ENCODE assay signal across 8 cellular contexts in the genomic region with DNA sequence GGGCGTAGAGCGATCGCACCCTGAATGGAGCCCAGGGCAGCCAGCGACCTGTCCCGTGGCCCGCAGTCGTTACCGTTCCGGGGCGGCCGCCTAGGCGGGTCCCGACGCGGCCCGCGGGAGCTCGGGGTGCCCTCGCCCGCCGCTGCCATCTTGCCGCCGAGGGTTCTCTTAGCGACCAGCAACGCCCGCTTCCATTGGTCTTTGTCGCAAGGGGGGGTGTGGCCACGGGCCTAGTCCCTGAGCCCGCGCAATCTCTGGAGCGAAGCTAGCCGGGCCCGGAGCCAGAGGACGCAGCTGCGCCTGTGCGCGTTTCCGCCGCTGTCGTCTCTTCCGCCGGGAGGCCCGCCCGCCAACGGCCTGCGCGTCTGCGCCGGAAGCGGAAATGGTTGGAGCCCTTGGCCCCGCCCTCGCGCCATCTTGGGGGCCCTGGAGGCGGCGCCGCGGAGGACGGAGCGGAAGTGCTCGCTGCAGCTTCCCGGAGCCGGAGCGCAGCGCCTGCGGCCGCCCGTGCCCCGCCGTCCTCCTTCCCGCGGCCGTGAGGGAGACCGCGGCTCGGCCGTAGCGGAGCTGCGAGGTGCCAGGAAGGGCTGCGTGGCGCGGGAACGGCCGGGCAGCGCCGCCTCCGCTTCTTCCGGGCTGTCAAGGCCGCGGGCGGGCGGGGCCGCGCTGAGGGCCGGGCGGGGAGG. TPM values are rescaled to one million over a fixed set of nuclear protein-coding genes. Genes with fewer than 3 reads are reported as not detected.
A peak's percentile ranks its signal among the peaks of the same experiment; 100 is the strongest.
DNase-seq lines count a peak whose midpoint lies in the region; ATAC-seq, FAIRE-seq and TF ChIP-seq lines count a peak whose summit lies in the region.

A gene (minus strand): TSS at position 170 of the 686 bp plus-strand sequence. CDS start 21 bp downstream, at position 149.
A gene with protein sequence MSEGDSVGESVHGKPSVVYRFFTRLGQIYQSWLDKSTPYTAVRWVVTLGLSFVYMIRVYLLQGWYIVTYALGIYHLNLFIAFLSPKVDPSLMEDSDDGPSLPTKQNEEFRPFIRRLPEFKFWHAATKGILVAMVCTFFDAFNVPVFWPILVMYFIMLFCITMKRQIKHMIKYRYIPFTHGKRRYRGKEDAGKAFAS (plus strand): TSS at position 457 of the 686 bp plus-strand sequence. CDS start 3,950 bp downstream, outside the sequence.

- H3K4me3 ChIP-seq in HepG2 (replicated peaks in 1 of 3; ENCODE audit: insufficient read depth in 1 of 3, low read depth in 2 of 3, low read length in 3 of 3), result peak within 1 kb of the TSS; percentile 91 to 96 (median 94)

- WGBS in HepG2 (ENCODE audit: low lambda C conversion rate), result no CpG with 5 or more reads among the region's 95 CpGs

- peak; percentile 95 for ATAC-seq in CD4-positive, alpha-beta T cell (ENCODE audit: poor library complexity)
- peak; percentile 83 for ATAC-seq in GM19452 (IDR thresholded peaks at IDR 0.05; ENCODE audit: unreplicated experiment)
- peak; percentile 66 for ATAC-seq in HG03575 (IDR thresholded peaks at IDR 0.05; ENCODE audit: extremely low read depth, insufficient number of reproducible peaks, low FRiP score, unreplicated experiment)
- peak; percentile 96 for ATAC-seq in HepG2

- POLR2A ChIA-PET in CD4-positive, alpha-beta T cell (lab: Charles Lee), result interaction anchor here (0.6 to 2.8 kb wide), 31 partner anchors 9 to 258 kb away, joined by 3 to 36 read pairs (median 4); a partner anchor contains a TSS
- POLR2A ChIA-PET in activated CD4-positive, alpha-beta memory T cell treated with anti-CD3 and anti-CD28 coated beads for 36 hours (lab: Charles Lee), result interaction anchor here (1.0 to 1.7 kb wide), 11 partner anchors 9 to 202 kb away, joined by 3 to 10 read pairs (median 5); a partner anchor contains a TSS
- POLR2A ChIA-PET in HepG2 (lab: Yijun Ruan, JAX), result interaction anchor here (0.8 to 1.9 kb wide), 21 partner anchors 10 to 201 kb away, joined by 3 to 20 read pairs (median 5); a partner anchor contains a TSS

- H3K9ac ChIP-seq in HepG2 (ENCODE audit: insufficient read depth, low read depth, low read length), result peak within 1 kb of the TSS; percentile 85

- no peaks in the 10 kb centered on the region for H3K27me3 Mint-ChIP-seq in CD4-positive, alpha-beta T cell
- no peaks in the 10 kb centered on the region for H3K27me3 Mint-ChIP-seq in activated CD4-positive, alpha-beta memory T cell treated with anti-CD3 and anti-CD28 coated beads for 36 hours

- peak within 1 kb of the TSS; percentile 63 for H3K27ac ChIP-seq in CD4-positive, alpha-beta T cell (ENCODE audit: low read depth, low read length)
- H3K27ac ChIP-seq in HepG2 (ENCODE audit: extremely low read length, insufficient read depth, low read length), result peak within 1 kb of the TSS; percentile 54

- CTCF ChIA-PET in CD4-positive, alpha-beta T cell (lab: Charles Lee), result interaction anchor here (1.0 to 1.4 kb wide), 6 partner anchors 10 to 196 kb away, joined by 3 to 13 read pairs (median 4); a partner anchor contains a TSS
- CTCF ChIA-PET in activated CD4-positive, alpha-beta memory T cell treated with anti-CD3 and anti-CD28 coated beads for 36 hours (lab: Charles Lee), result interaction anchor here (0.6 to 17.5 kb wide), 12 partner anchors 10 to 479 kb away, joined by 3 to 409 read pairs (median 6); a partner anchor contains a TSS
- CTCF ChIA-PET in HepG2 (lab: Yijun Ruan, JAX; ENCODE audit: low intra/inter-chr PET ratio, low total read pairs), result interaction anchor here (1.1 kb wide), 1 partner anchor 196 kb away, joined by 3 read pairs; no protein-coding TSS in a partner anchor

- H3K36me3 ChIP-seq in HepG2 (replicated peaks in 1 of 2; ENCODE audit: control insufficient read depth in 1 of 2, insufficient read depth in 2 of 2, low read length in 2 of 2), result peaks cover 7 to 23% of the 10 kb centered on the region in 2 experiments; a peak in 4 of 5 replicates

- BruUV-seq in HepG2 (replicated peaks; lab: Mats Ljungman, UMichigan), result no TSS peak

- peak within 1 kb of the TSS; percentile 92 for H3K4me2 ChIP-seq in HepG2 (ENCODE audit: low read depth, low read length)

- H3K4me3 Mint-ChIP-seq in CD4-positive, alpha-beta T cell, result peak within 1 kb of the TSS; percentile 95
- peak within 1 kb of the TSS; percentile 93 for H3K4me3 Mint-ChIP-seq in activated CD4-positive, alpha-beta memory T cell treated with anti-CD3 and anti-CD28 coated beads for 36 hours

- no peak within 1 kb of the TSS for H2AFZ ChIP-seq in HepG2 (ENCODE audit: low read length)

- H3K9me3 ChIP-seq in CD4-positive, alpha-beta T cell (ENCODE audit: control insufficient read depth, low read length), result no peaks in the 10 kb centered on the region
- no peaks in the 10 kb centered on the region for H3K9me3 ChIP-seq in HepG2 (ENCODE audit: low read length)

- no peak for TF ChIP-seq CTCF in CD4-positive, alpha-beta T cell (IDR thresholded peaks at IDR 0.05)
- no peak; the same call in 1 of the 2 replicates for TF ChIP-seq CTCF in HepG2 (CRISPR knock-in tag; IDR thresholded peaks at IDR 0.05)

- H3K27ac Mint-ChIP-seq in CD4-positive, alpha-beta T cell, result peak within 1 kb of the TSS; percentile 88
- H3K27ac Mint-ChIP-seq in activated CD4-positive, alpha-beta memory T cell treated with anti-CD3 and anti-CD28 coated beads for 36 hours, result peak within 1 kb of the TSS; percentile 84

- peak; percentile 87 for FAIRE-seq in HepG2 (lab: Jason Lieb, UNC)

- peak in 1 of 2 experiments; percentile 65; a peak in 2 of 4 replicates for TF ChIP-seq POLR2A in HepG2 (IDR thresholded peaks at IDR 0.05; ENCODE audit: insufficient read depth in 1 of 2, low read depth in 2 of 2, low read length in 2 of 2)

- H4K20me1 ChIP-seq in HepG2 (ENCODE audit: insufficient read depth, low read length), result peaks cover 8% of the 10 kb centered on the region; the same call in 1 of the 2 replicates

- H3K4me1 Mint-ChIP-seq in CD4-positive, alpha-beta T cell (ENCODE audit: low read depth), result peaks cover 31% of the 10 kb centered on the region
- peaks cover 39% of the 10 kb centered on the region for H3K4me1 Mint-ChIP-seq in activated CD4-positive, alpha-beta memory T cell treated with anti-CD3 and anti-CD28 coated beads for 36 hours (ENCODE audit: low read depth)

- peak; percentile 26; the same call in 1 of the 2 replicates for TF ChIP-seq RAD21 in HepG2 (CRISPR knock-in tag; IDR thresholded peaks at IDR 0.05)

- intact Hi-C loops in CD4-positive, alpha-beta T cell (cut with DNase I, micrococcal nuclease), result loop anchor here in 1 of 2 experiments (1.0 to 10.0 kb wide), 6 partner anchors 21 to 757 kb away; a partner anchor contains a TSS
- intact Hi-C loops in activated CD4-positive, alpha-beta memory T cell treated with anti-CD3 and anti-CD28 coated beads for 36 hours (cut with micrococcal nuclease), result loop anchor here (1.0 to 5.0 kb wide), 4 partner anchors 21 to 156 kb away; a partner anchor contains a TSS
- intact Hi-C loops in HepG2 (cut with micrococcal nuclease; ENCODE audit: unreplicated experiment), result no loop called here

- peaks cover 43% of the 10 kb centered on the region for H3K36me3 Mint-ChIP-seq in CD4-positive, alpha-beta T cell (ENCODE audit: low read depth)
- H3K36me3 Mint-ChIP-seq in activated CD4-positive, alpha-beta memory T cell treated with anti-CD3 and anti-CD28 coated beads for 36 hours, result peaks cover 20% of the 10 kb centered on the region

- in situ Hi-C loops in HepG2 (cut with HindIII; ENCODE audit: extremely low pct_ligation_motif_present, low pct_unique_long_range_greater_than_20kb), result no loop called here

- H3K9me3 Mint-ChIP-seq in CD4-positive, alpha-beta T cell, result no peaks in the 10 kb centered on the region
- H3K9me3 Mint-ChIP-seq in activated CD4-positive, alpha-beta memory T cell treated with anti-CD3 and anti-CD28 coated beads for 36 hours, result no peaks in the 10 kb centered on the region

- peaks cover 34% of the 10 kb centered on the region for H3K4me1 ChIP-seq in HepG2 (ENCODE audit: insufficient read depth, low read length)

- TF ChIP-seq EP300 in HepG2 (IDR thresholded peaks at IDR 0.05; ENCODE audit: low read depth in 2 of 2, low read length in 2 of 2), result peak in 1 of 2 experiments; percentile 19; a peak in 1 of 4 replicates
- no peak for TF ChIP-seq EP300 in HepG2 (CRISPR knock-in tag; IDR thresholded peaks at IDR 0.05; ENCODE audit: borderline replicate concordance)

- no peaks in the 10 kb centered on the region for H3K27me3 ChIP-seq in CD4-positive, alpha-beta T cell (ENCODE audit: control insufficient read depth, insufficient read depth, low read length)
- H3K27me3 ChIP-seq in HepG2 (ENCODE audit: control insufficient read depth in 1 of 2, insufficient read depth in 2 of 2, low read length in 2 of 2), result no peaks in the 10 kb centered on the region; a peak in 1 of 5 replicates

- peak; percentile 97 to 99 (median 98) for DNase-seq in CD4-positive, alpha-beta T cell
- DNase-seq in NCI-H82 (lab: John Stamatoyannopoulos, UW), result peak; percentile 100
- DNase-seq in activated CD4-positive, alpha-beta memory T cell treated with anti-CD3 and anti-CD28 coated beads for 36 hours, result peak; percentile 99
- DNase-seq in dermis microvascular lymphatic vessel endothelial cell (ENCODE audit: low read depth in 2 of 2), result peak; percentile 96 to 99
- peak; percentile 95 for DNase-seq in HepG2 (ENCODE audit: low spot score)
- DNase-seq in stimulated activated CD4-positive, alpha-beta T cell treated with anti-CD3 and anti-CD28 coated beads, Interleukin-2, amount 100 ng/mL, for 48 hours, result peak; percentile 97 to 98

- H3K79me2 ChIP-seq in HepG2 (ENCODE audit: insufficient read depth, low read length), result peaks cover 36% of the 10 kb centered on the region

RNA-seq across cellular contexts. Expression of the first gene that starts in this region (rescaled TPM):
- 1 to 10 TPM; 5.3 to 6.5 TPM for total RNA-seq in CD4-positive, alpha-beta T cell
- total RNA-seq in activated CD4-positive, alpha-beta memory T cell treated with anti-CD3 and anti-CD28 coated beads for 36 hours, result 1 to 10 TPM; 5.4 to 6.3 TPM
- total RNA-seq in dermis microvascular lymphatic vessel endothelial cell, result 3.1 and 3.5 TPM in 2 replicates
- 3.9 and 6.5 TPM in 2 replicates for total RNA-seq in HepG2 (2016; rRNA removed; fragmentation: Illumina TruSeq; extraction: Trizol)
- total RNA-seq in HepG2 (2016; cell fraction: cytosol; rRNA removed; fragmentation: Illumina TruSeq; extraction: Trizol; ENCODE audit: low read depth), result 1.5 and 2.2 TPM in 2 replicates
- total RNA-seq in HepG2 (2016; cell fraction: insoluble cytoplasmic fraction; rRNA removed; fragmentation: Illumina TruSeq; extraction: Trizol), result 3.5 and 5.4 TPM in 2 replicates
- total RNA-seq in HepG2 (2016; cell fraction: membrane; rRNA removed; fragmentation: Illumina TruSeq; extraction: Trizol), result 1.7 and 1.8 TPM in 2 replicates
- total RNA-seq in HepG2 (2016; cell fraction: nucleus; rRNA removed; fragmentation: Illumina TruSeq; extraction: Trizol), result 6.4 and 6.8 TPM in 2 replicates
- polyA plus RNA-seq in HepG2 (2011; rRNA removed), result 2.6 and 3.1 TPM in 2 replicates
- polyA plus RNA-seq in HepG2 (2011; cell fraction: cytosol; rRNA removed), result 2.5 and 3.1 TPM in 2 replicates
- polyA plus RNA-seq in HepG2 (2011; cell fraction: nucleus; rRNA removed), result 7.8 and 8.8 TPM in 2 replicates
- 1.3 and 1.7 TPM in 2 replicates for polyA plus RNA-seq in HepG2 (2012)
- 0.84 and 1.9 TPM in 2 replicates for polyA plus RNA-seq in HepG2 (2016; cell fraction: cytosol; fragmentation: Illumina TruSeq; extraction: Trizol; ENCODE audit: low read depth)
- 2.3 and 3.3 TPM in 2 replicates for polyA plus RNA-seq in HepG2 (2016; cell fraction: insoluble cytoplasmic fraction; fragmentation: Illumina TruSeq; extraction: Trizol; ENCODE audit: low read depth)
- polyA plus RNA-seq in HepG2 (2016; cell fraction: membrane; fragmentation: Illumina TruSeq; extraction: Trizol; ENCODE audit: low read depth), result 0.73 and 1.3 TPM in 2 replicates
- polyA plus RNA-seq in HepG2 (2016; cell fraction: nucleus; fragmentation: Illumina TruSeq; extraction: Trizol; ENCODE audit: insufficient read depth, low read depth), result 8.2 and 9.2 TPM in 2 replicates
- 6.7 and 28.4 TPM in 2 replicates for polyA minus RNA-seq in HepG2 (2011; rRNA and poly(A)+ RNA removed; ENCODE audit: low replicate concordance)
- 1.3 and 3.0 TPM in 2 replicates for polyA minus RNA-seq in HepG2 (2011; cell fraction: cytosol; rRNA and poly(A)+ RNA removed)
- 7.5 and 8.9 TPM in 2 replicates for polyA minus RNA-seq in HepG2 (2011; cell fraction: nucleus; rRNA and poly(A)+ RNA removed)

RNA-seq across cellular contexts. Expression of the second gene that starts in this region (rescaled TPM):
- total RNA-seq in CD4-positive, alpha-beta T cell, result 10 to 100 TPM; 57.9 to 60.7 TPM
- total RNA-seq in activated CD4-positive, alpha-beta memory T cell treated with anti-CD3 and anti-CD28 coated beads for 36 hours, result 100 to 1,000 TPM; 148 to 154 TPM
- total RNA-seq in dermis microvascular lymphatic vessel endothelial cell, result 44.5 and 47.2 TPM in 2 replicates
- 83.9 and 128 TPM in 2 replicates for total RNA-seq in HepG2 (2016; rRNA removed; fragmentation: Illumina TruSeq; extraction: Trizol)
- 51.3 and 72.8 TPM in 2 replicates for total RNA-seq in HepG2 (2016; cell fraction: cytosol; rRNA removed; fragmentation: Illumina TruSeq; extraction: Trizol; ENCODE audit: low read depth)
- total RNA-seq in HepG2 (2016; cell fraction: insoluble cytoplasmic fraction; rRNA removed; fragmentation: Illumina TruSeq; extraction: Trizol), result 89.5 and 137 TPM in 2 replicates
- total RNA-seq in HepG2 (2016; cell fraction: membrane; rRNA removed; fragmentation: Illumina TruSeq; extraction: Trizol), result 77.4 and 86.1 TPM in 2 replicates
- total RNA-seq in HepG2 (2016; cell fraction: nucleus; rRNA removed; fragmentation: Illumina TruSeq; extraction: Trizol), result 76.0 and 95.5 TPM in 2 replicates
- 135 and 164 TPM in 2 replicates for polyA plus RNA-seq in HepG2 (2011; rRNA removed)
- polyA plus RNA-seq in HepG2 (2011; cell fraction: cytosol; rRNA removed), result 82.7 and 131 TPM in 2 replicates
- 155 and 197 TPM in 2 replicates for polyA plus RNA-seq in HepG2 (2011; cell fraction: nucleus; rRNA removed)
- polyA plus RNA-seq in HepG2 (2012), result 64.5 and 73.8 TPM in 2 replicates
- polyA plus RNA-seq in HepG2 (2016; cell fraction: cytosol; fragmentation: Illumina TruSeq; extraction: Trizol; ENCODE audit: low read depth), result 84.3 and 98.6 TPM in 2 replicates
- polyA plus RNA-seq in HepG2 (2016; cell fraction: insoluble cytoplasmic fraction; fragmentation: Illumina TruSeq; extraction: Trizol; ENCODE audit: low read depth), result 87.8 and 97.0 TPM in 2 replicates
- 69.1 and 85.3 TPM in 2 replicates for polyA plus RNA-seq in HepG2 (2016; cell fraction: membrane; fragmentation: Illumina TruSeq; extraction: Trizol; ENCODE audit: low read depth)
- 191 and 194 TPM in 2 replicates for polyA plus RNA-seq in HepG2 (2016; cell fraction: nucleus; fragmentation: Illumina TruSeq; extraction: Trizol; ENCODE audit: insufficient read depth, low read depth)
- 95.9 and 234 TPM in 2 replicates for polyA minus RNA-seq in HepG2 (2011; rRNA and poly(A)+ RNA removed; ENCODE audit: low replicate concordance)
- polyA minus RNA-seq in HepG2 (2011; cell fraction: cytosol; rRNA and poly(A)+ RNA removed), result 32.9 and 45.5 TPM in 2 replicates
- 23.3 and 29.3 TPM in 2 replicates for polyA minus RNA-seq in HepG2 (2011; cell fraction: nucleus; rRNA and poly(A)+ RNA removed)

Comparison
In these comparisons a context has a peak if more than half of its experiments do, and no peak if none do; other contexts are left out.
1. Peak in every context shown above with its lines: DNase-seq, ATAC-seq, H3K4me3 ChIP-seq and H3K27ac ChIP-seq.